In genomic region chr20:45419188-45420091, GRCh38 we compare ENCODE assay signal across 8 cellular contexts. TPM values are rescaled to one million over a fixed set of nuclear protein-coding genes. Genes with fewer than 3 reads are reported as not detected.
A peak's percentile ranks its signal among the peaks of the same experiment; 100 is the strongest.
DNase-seq lines count a peak whose midpoint lies in the region; ATAC-seq and TF ChIP-seq lines count a peak whose summit lies in the region.

No MANE protein-coding gene starts in this region.

- no peaks in the 10 kb centered on the region for H3F3A ChIP-seq in neural progenitor cell (ENCODE audit: low read depth)

- POLR2A ChIA-PET in Panc1 (lab: Charles Lee): interaction anchor here (0.5 kb wide), 1 partner anchor 70 kb away, joined by 3 read pairs; no protein-coding TSS in a partner anchor

- CTCF ChIA-PET in Panc1 (lab: Charles Lee): interaction anchor here (0.6 to 1.4 kb wide), 2 partner anchors 17 to 27 kb away, joined by 3 to 4 read pairs; no protein-coding TSS in a partner anchor

- H2AFZ ChIP-seq in neural progenitor cell (replicated peaks): no peak overlapping the region

- in situ Hi-C loops in Panc1 (cut with HindIII; ENCODE audit: low pct_unique_long_range_greater_than_20kb, low sequenced_read_pairs): no loop called here

- H3K4me1 ChIP-seq in Panc1 (ENCODE audit: control insufficient read depth, insufficient read depth, low read length) (peaks cover 35% of the 10 kb centered on the region), neural progenitor cell (peaks cover 8% of the 10 kb centered on the region), testis (peaks cover 6% of the 10 kb centered on the region)

- peak; percentile 58 for ATAC-seq in GM18870 (IDR thresholded peaks at IDR 0.05; ENCODE audit: unreplicated experiment)
- peak; percentile 56 for ATAC-seq in HG03139 (IDR thresholded peaks at IDR 0.05; ENCODE audit: unreplicated experiment)
- ATAC-seq in Panc1: peak; percentile 80

- intact Hi-C loops in Panc1 (cut with micrococcal nuclease; ENCODE audit: unreplicated experiment): no loop called here
- intact Hi-C loops in testis (cut with DNase I; ENCODE audit: low total_unique reads): loop anchor here (2.0 kb wide), 1 partner anchor 65 kb away; no protein-coding TSS in a partner anchor

- no peak overlapping the region for H3K4me2 ChIP-seq in neural progenitor cell

- peak overlapping the region; percentile 40; the same call in 1 of the 2 replicates for H3K27ac ChIP-seq in Panc1 (ENCODE audit: low read length)
- H3K27ac ChIP-seq in neural progenitor cell: no peak overlapping the region
- H3K27ac ChIP-seq in testis: no peak overlapping the region

- TF ChIP-seq POLR2A in testis (IDR thresholded peaks at IDR 0.05): no peak

- DNase-seq in AG10803 (ENCODE audit: low read depth) (peak; percentile 98), Panc1 (ENCODE audit: low read depth, low spot score) (peak; percentile 97), epithelial cell of proximal tubule (ENCODE audit: low read depth) (peak; percentile 92), neural progenitor cell (ENCODE audit: low spot score) (no peak), Kasumi-1 (lab: John Stamatoyannopoulos, UW) (no peak), testis (no peak)

- 84 to 85% methylated on average over 17 of the region's 17 CpGs for WGBS in testis, 2 donors

- peak overlapping the region; percentile 72 for H3K27ac Mint-ChIP-seq in neural progenitor cell

- H3K9ac ChIP-seq in neural progenitor cell: no peak overlapping the region

- no peak for TF ChIP-seq CTCF in AG10803 (conservative IDR thresholded peaks at IDR 0.05; ENCODE audit: low read length)
- no peak for TF ChIP-seq CTCF in Panc1 (IDR thresholded peaks at IDR 0.05)
- TF ChIP-seq CTCF in epithelial cell of proximal tubule (conservative IDR thresholded peaks at IDR 0.05; ENCODE audit: low read depth, low read length): no peak
- no peak for TF ChIP-seq CTCF in neural progenitor cell (IDR thresholded peaks at IDR 0.05)
- TF ChIP-seq CTCF in testis (IDR thresholded peaks at IDR 0.05): no peak

- no peaks in the 10 kb centered on the region for H3K9me3 ChIP-seq in Panc1 (ENCODE audit: control insufficient read depth, insufficient read depth, low read depth, low read length)
- no peaks in the 10 kb centered on the region for H3K9me3 ChIP-seq in neural progenitor cell (ENCODE audit: low read depth)
- no peaks in the 10 kb centered on the region for H3K9me3 ChIP-seq in testis

- H3K4me3 ChIP-seq in AG10803 (ENCODE audit: low read length) (no peak overlapping the region), Panc1 (ENCODE audit: low read depth in 2 of 2, low read length in 2 of 2) (no peak overlapping the region; a peak in 1 of 4 replicates), epithelial cell of proximal tubule (ENCODE audit: low read depth, low read length) (no peak overlapping the region), neural progenitor cell (no peak overlapping the region), testis (no peak overlapping the region)

- H3K9me3 Mint-ChIP-seq in neural progenitor cell: no peaks in the 10 kb centered on the region

- peak overlapping the region; percentile 50 for H3K4me3 Mint-ChIP-seq in neural progenitor cell

- H3K27me3 ChIP-seq in Panc1 (ENCODE audit: control insufficient read depth, insufficient read depth, low read length) (no peaks in the 10 kb centered on the region), neural progenitor cell (no peaks in the 10 kb centered on the region), testis (no peaks in the 10 kb centered on the region)

- peaks cover 12% of the 10 kb centered on the region for H3K36me3 ChIP-seq in Panc1 (ENCODE audit: control insufficient read depth, insufficient read depth, low read length)
- no peaks in the 10 kb centered on the region for H3K36me3 ChIP-seq in neural progenitor cell
- H3K36me3 ChIP-seq in testis (ENCODE audit: low read depth, missing control alignments): no peaks in the 10 kb centered on the region

- peaks cover 14% of the 10 kb centered on the region for H3K36me3 Mint-ChIP-seq in neural progenitor cell

- peaks cover 3% of the 10 kb centered on the region for H3K27me3 Mint-ChIP-seq in neural progenitor cell (ENCODE audit: insufficient read depth, low read depth)

- peaks cover 23% of the 10 kb centered on the region for H3K79me2 ChIP-seq in neural progenitor cell (ENCODE audit: low read depth)

- H3K4me1 Mint-ChIP-seq in neural progenitor cell: peaks cover 13% of the 10 kb centered on the region

- no peaks in the 10 kb centered on the region for H4K20me1 ChIP-seq in neural progenitor cell (ENCODE audit: low read depth)

- BruUV-seq in Panc1 (replicated peaks; lab: Mats Ljungman, UMichigan): no TSS peak

RNA-seq across cellular contexts. Expression of gene PIGT, which starts 3.5 kb away (rescaled TPM):
- total RNA-seq in Panc1 (2021; ENCODE audit: unreplicated experiment): 108 TPM
- polyA plus RNA-seq in Panc1 (2012; ENCODE audit: insufficient read length): 134 TPM
- 59.9 and 71.0 TPM in 2 replicates for total RNA-seq in epithelial cell of proximal tubule
- total RNA-seq in neural progenitor cell (ENCODE audit: low replicate concordance): 24.5 and 57.3 TPM in 2 replicates
- 100 to 1,000 TPM; 115 to 140 TPM for total RNA-seq in testis
- polyA plus RNA-seq in testis (ENCODE audit: insufficient read depth, low read depth, low replicate concordance): 137 TPM

RNA-seq across cellular contexts. Expression of gene DBNDD2, which starts 11.4 kb away (rescaled TPM):
- 55.4 TPM for total RNA-seq in Panc1 (2021; ENCODE audit: unreplicated experiment)
- 64.1 TPM for polyA plus RNA-seq in Panc1 (2012; ENCODE audit: insufficient read length)
- total RNA-seq in epithelial cell of proximal tubule: 49.6 and 55.2 TPM in 2 replicates
- total RNA-seq in neural progenitor cell (ENCODE audit: low replicate concordance): 10.2 and 15.1 TPM in 2 replicates
- 10 to 100 TPM in 1 of 2 donors, 1 to 10 TPM in 1; 7.9 to 10.0 TPM for total RNA-seq in testis
- polyA plus RNA-seq in testis (ENCODE audit: insufficient read depth, low read depth, low replicate concordance): 39.3 TPM

RNA-seq across cellular contexts. Expression of gene TP53TG5, which starts 41.3 kb away (rescaled TPM):
- not detected for total RNA-seq in Panc1 (2021; ENCODE audit: unreplicated experiment)
- 0.80 TPM for polyA plus RNA-seq in Panc1 (2012; ENCODE audit: insufficient read length)
- total RNA-seq in epithelial cell of proximal tubule: not detected in 2 replicates
- 0.06 TPM in 1 of 2 replicates, not detected in the other for total RNA-seq in neural progenitor cell (ENCODE audit: low replicate concordance)
- total RNA-seq in testis: 10 to 100 TPM in 1 of 2 donors, 1 to 10 TPM in 1; 6.4 to 12.3 TPM
- polyA plus RNA-seq in testis (ENCODE audit: insufficient read depth, low read depth, low replicate concordance): 28.2 TPM

RNA-seq across cellular contexts. Expression of gene WFDC2, which starts 50.1 kb away (rescaled TPM):
- 1.6 TPM for total RNA-seq in Panc1 (2021; ENCODE audit: unreplicated experiment)
- 1.3 TPM for polyA plus RNA-seq in Panc1 (2012; ENCODE audit: insufficient read length)
- 14.7 and 53.3 TPM in 2 replicates for total RNA-seq in epithelial cell of proximal tubule
- 2.7 and 5.8 TPM in 2 replicates for total RNA-seq in neural progenitor cell (ENCODE audit: low replicate concordance)
- total RNA-seq in testis: 10 to 100 TPM in 1 of 2 donors, 1 to 10 TPM in 1; 6.1 to 32.0 TPM
- polyA plus RNA-seq in testis (ENCODE audit: insufficient read depth, low read depth, low replicate concordance): 37.6 TPM

RNA-seq across cellular contexts. Expression of gene SYS1, which starts 56.5 kb away (rescaled TPM):
- total RNA-seq in Panc1 (2021; ENCODE audit: unreplicated experiment): 29.1 TPM
- 38.8 TPM for polyA plus RNA-seq in Panc1 (2012; ENCODE audit: insufficient read length)
- total RNA-seq in epithelial cell of proximal tubule: 22.6 and 30.3 TPM in 2 replicates
- 10.5 and 21.5 TPM in 2 replicates for total RNA-seq in neural progenitor cell (ENCODE audit: low replicate concordance)
- total RNA-seq in testis: 10 to 100 TPM; 33.1 to 34.6 TPM
- polyA plus RNA-seq in testis (ENCODE audit: insufficient read depth, low read depth, low replicate concordance): 20.0 TPM

Comparison
In these comparisons a context has a peak if more than half of its experiments do, and no peak if none do; other contexts are left out.
1. DNase-seq: peak in AG10803 (single experiment), Panc1 (single experiment) and epithelial cell of proximal tubule (single experiment); none in neural progenitor cell (single experiment), Kasumi-1 (0 of 2) and testis (single experiment).
2. Peak in every context shown above with its lines, with median percentiles within 50 percentile points of each other: ATAC-seq.